ENCODE assay signal across 1 cellular context in the genomic region with DNA sequence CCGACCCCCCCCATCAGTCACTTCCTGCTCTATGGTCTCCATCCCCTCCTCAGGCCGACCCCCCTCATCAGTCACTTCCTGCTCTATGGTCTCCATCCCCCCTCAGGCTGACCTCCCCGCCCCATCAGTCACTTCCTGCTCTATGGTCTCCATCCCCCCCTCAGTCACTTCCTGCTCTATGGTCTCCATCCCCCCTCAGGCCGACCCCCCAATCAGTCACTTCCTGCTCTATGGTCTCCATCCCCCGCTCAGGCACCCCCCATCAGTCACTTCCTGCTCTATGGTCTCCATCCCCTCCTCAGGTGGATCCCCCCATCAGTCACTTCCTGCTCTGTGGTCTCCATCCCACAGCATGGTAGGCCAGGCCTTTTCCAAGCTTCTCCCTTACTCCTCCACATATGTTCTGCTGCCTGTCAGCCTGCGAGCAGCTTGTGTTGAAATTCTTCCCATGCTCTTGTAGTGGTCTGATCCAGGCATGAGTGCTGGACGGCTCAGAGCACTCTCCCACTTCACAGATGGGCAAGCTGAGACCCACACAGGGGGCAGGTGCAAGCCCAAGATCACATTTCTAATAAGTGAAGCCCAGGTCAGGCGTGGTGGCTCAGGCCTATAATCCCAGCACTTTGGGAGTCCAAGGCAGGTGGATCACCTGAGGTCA.
TF ChIP-seq lines count a peak whose summit lies in the region.

No MANE protein-coding gene starts in this region.

TF ChIP-seq in H1, 55 proteins besides CTCF, POLR2A, EP300 and RAD21:
- no peak for TF ChIP-seq SIX5 (IDR thresholded peaks at IDR 0.05; ENCODE audit: low read depth, low read length)
- TF ChIP-seq RXRA (IDR thresholded peaks at IDR 0.05; ENCODE audit: insufficient read depth, low read depth, low read length) = no peak
- TF ChIP-seq CEBPB (IDR thresholded peaks at IDR 0.05; ENCODE audit: low read depth, low read length) = no peak
- TF ChIP-seq POU5F1 (IDR thresholded peaks at IDR 0.05; ENCODE audit: low read depth, low read length) = no peak
TF ChIP-seq in H1: peak in this region for 0.
